Comparison of ENCODE assay signal across 10 cellular contexts in the genomic region with DNA sequence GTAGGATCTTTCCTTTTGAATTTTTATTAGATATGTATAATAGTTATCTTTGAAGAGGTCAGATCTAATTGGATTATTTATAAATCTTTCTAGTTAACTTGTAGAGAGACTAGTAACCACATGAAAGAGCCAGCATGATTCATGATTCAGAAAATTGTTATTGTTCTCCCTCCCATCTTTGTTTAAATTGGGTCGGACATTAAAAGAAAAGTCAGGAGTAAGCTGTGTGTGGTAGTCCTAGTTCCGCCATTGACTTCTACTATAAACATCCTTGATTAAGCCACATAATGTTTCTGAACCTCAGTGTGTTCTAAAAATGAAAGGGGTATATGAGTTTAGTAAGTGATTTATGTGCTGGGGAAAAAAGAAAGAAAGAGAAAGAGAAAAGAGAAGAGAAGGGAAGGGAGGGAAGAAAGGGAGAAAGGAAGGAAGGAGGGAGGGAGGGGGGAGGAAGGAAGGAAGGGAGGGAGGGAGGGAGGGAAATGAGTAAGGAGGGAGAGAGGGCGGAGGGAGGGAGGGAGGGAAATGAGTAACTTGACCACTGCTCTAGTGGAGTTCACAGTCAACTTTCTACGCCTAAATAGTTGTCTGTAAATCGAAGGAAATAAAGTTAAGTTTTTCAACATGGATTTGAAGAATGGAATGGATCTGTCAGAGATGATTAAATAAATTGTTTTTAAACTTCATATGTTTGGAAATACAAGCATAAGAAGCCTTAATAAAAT. TPM values are rescaled to one million over a fixed set of nuclear protein-coding genes. Genes with fewer than 3 reads are reported as not detected.
DNase-seq lines count a peak whose midpoint lies in the region; ATAC-seq and TF ChIP-seq lines count a peak whose summit lies in the region.
"Had no signal": no experiment of that assay in that cellular context is flagged by ENCODE, and none has a peak within 500 bp of the region (broad histone marks: within the 10 kb centered on the region; RNA-seq: fewer than 3 reads in every experiment).

No MANE protein-coding gene starts in this region.

- BruUV-seq in MCF 10A (replicated peaks; lab: Mats Ljungman, UMichigan), result no TSS peak

- POLR2A ChIA-PET in MCF 10A (lab: Yijun Ruan, JAX), result interaction anchor here (0.7 to 1.2 kb wide), 3 partner anchors 24 to 33 kb away, joined by 3 read pairs; partner anchors contain the start of gene SIK2

- H3K9me3 ChIP-seq in heart right ventricle (no peaks in the 10 kb centered on the region), smooth muscle cell (replicated peaks; ENCODE audit: low read depth) (no peaks in the 10 kb centered on the region)

- H3K27ac Mint-ChIP-seq in MCF 10A (ENCODE audit: low read depth, unreplicated experiment) (peak overlapping the region; percentile 17), mesothelial cell of epicardium (no peak overlapping the region)

- H3K4me2 ChIP-seq in smooth muscle cell, result peak overlapping the region; percentile 2

- CTCF ChIA-PET in MCF 10A (lab: Yijun Ruan, JAX), result interaction anchor here (0.6 to 1.1 kb wide), 2 partner anchors 16 to 141 kb away, joined by 4 read pairs; no protein-coding TSS in a partner anchor

- H3K4me3 ChIP-seq in heart right ventricle, result no peak overlapping the region
- H3K4me3 ChIP-seq in smooth muscle cell, result no peak overlapping the region

- H3K4me1 Mint-ChIP-seq in MCF 10A (ENCODE audit: insufficient read depth, unreplicated experiment) (peaks cover 53% of the 10 kb centered on the region), mesothelial cell of epicardium (peaks cover 29% of the 10 kb centered on the region)

- peaks cover 44% of the 10 kb centered on the region for H4K20me1 ChIP-seq in smooth muscle cell (ENCODE audit: low read depth)

- H3K27ac ChIP-seq in heart right ventricle (peak overlapping the region in 8 of 10 donors; percentile 14 to 63 (median 44)), smooth muscle cell (ENCODE audit: low read depth) (no peak overlapping the region)

- H3K36me3 ChIP-seq in heart right ventricle (peaks cover 0 to 12% (median 0%) of the 10 kb centered on the region in 9 donors), smooth muscle cell (ENCODE audit: low read depth) (no peaks in the 10 kb centered on the region)

- H2AFZ ChIP-seq in smooth muscle cell (ENCODE audit: low read depth), result no peak overlapping the region

- no peak overlapping the region for H3K9ac ChIP-seq in smooth muscle cell (ENCODE audit: low read depth)

- H3K27me3 ChIP-seq in heart right ventricle, result no peaks in the 10 kb centered on the region
- H3K27me3 ChIP-seq in smooth muscle cell (ENCODE audit: low read depth), result no peaks in the 10 kb centered on the region

- H3K9me3 Mint-ChIP-seq in MCF 10A (ENCODE audit: unreplicated experiment), result no peaks in the 10 kb centered on the region
- peaks cover 10% of the 10 kb centered on the region for H3K9me3 Mint-ChIP-seq in mesothelial cell of epicardium

- peaks cover 13% of the 10 kb centered on the region for H3K36me3 Mint-ChIP-seq in MCF 10A (ENCODE audit: insufficient read depth, unreplicated experiment)
- H3K36me3 Mint-ChIP-seq in mesothelial cell of epicardium, result peaks cover 16% of the 10 kb centered on the region

- H3F3A ChIP-seq in smooth muscle cell (ENCODE audit: low read depth), result peaks cover 25% of the 10 kb centered on the region

- H3K27me3 Mint-ChIP-seq in MCF 10A (ENCODE audit: insufficient read depth, unreplicated experiment) (no peaks in the 10 kb centered on the region), mesothelial cell of epicardium (ENCODE audit: low read depth) (no peaks in the 10 kb centered on the region)

- peaks cover 20% of the 10 kb centered on the region for H3K79me2 ChIP-seq in smooth muscle cell (ENCODE audit: low read depth)

- ATAC-seq in heart right ventricle (peak in 5 of 8 donors; percentile 30 to 61 (median 54)), GM21528 (IDR thresholded peaks at IDR 0.05; ENCODE audit: low FRiP score, unreplicated experiment) (no peak)

- 57 to 61% methylated on average over 5 of the region's 5 CpGs for WGBS in heart right ventricle, 2 donors
- WGBS in smooth muscle cell (ENCODE audit: low lambda C conversion rate), result 62% methylated on average over 5 of the region's 5 CpGs

- no peak overlapping the region for H3K4me3 Mint-ChIP-seq in MCF 10A (ENCODE audit: unreplicated experiment)
- H3K4me3 Mint-ChIP-seq in mesothelial cell of epicardium, result no peak overlapping the region

- no peak for TF ChIP-seq CTCF in MCF 10A (IDR thresholded peaks at IDR 0.05; ENCODE audit: unreplicated experiment)
- TF ChIP-seq CTCF in heart right ventricle (IDR thresholded peaks at IDR 0.05), result no peak
- no peak for TF ChIP-seq CTCF in smooth muscle cell (IDR thresholded peaks at IDR 0.05; ENCODE audit: borderline replicate concordance, insufficient read depth, poor library complexity, severe bottlenecking)
- no peak for TF ChIP-seq CTCF in mesothelial cell of epicardium (IDR thresholded peaks at IDR 0.05; ENCODE audit: unreplicated experiment)

- intact Hi-C loops in MCF 10A (cut with micrococcal nuclease) (no loop called here), heart right ventricle (cut with DNase I) (no loop called here)

- H3K4me1 ChIP-seq in heart right ventricle, result peaks cover 2 to 83% (median 65%) of the 10 kb centered on the region in 9 donors
- peaks cover 50% of the 10 kb centered on the region for H3K4me1 ChIP-seq in smooth muscle cell (ENCODE audit: low read depth)

- peak; percentile 58 for DNase-seq in HT1080 (ENCODE audit: low read depth)
- DNase-seq in MCF 10A (ENCODE audit: unreplicated experiment), result no peak
- DNase-seq in heart right ventricle, result no peak
- no peak for DNase-seq in smooth muscle cell (lab: John Stamatoyannopoulos, UW; ENCODE audit: unreplicated experiment)
- DNase-seq in COLO668 (lab: John Stamatoyannopoulos, UW; ENCODE audit: unreplicated experiment), result no peak
- no peak for DNase-seq in activated gamma-delta T cell treated with Interleukin-2 at 50 U/mL for 16 hours
- DNase-seq in mesothelial cell of epicardium (ENCODE audit: low spot score in 2 of 2, unreplicated experiment in 2 of 2), result no peak
- DNase-seq: activated effector memory CD4-positive, alpha-beta T cell treated with anti-CD3 and anti-CD28 coated beads, Interleukin-2, amount 50 U/mL, for 16 hours; DMS79 had no signal

RNA-seq across cellular contexts. Expression of gene SIK2, which starts 32.9 kb away (rescaled TPM):
- 9.0 and 9.2 TPM in 2 replicates for total RNA-seq in HT1080 (2014; rRNA removed; shearing (Covaris generic))
- polyA plus RNA-seq in HT1080 (2015; cell fraction: cytosol; rRNA removed), result 8.1 and 8.3 TPM in 2 replicates
- polyA plus RNA-seq in HT1080 (2015; cell fraction: nucleus; rRNA removed), result 12.7 and 14.6 TPM in 2 replicates
- total RNA-seq in MCF 10A (2022) (13.7 and 18.6 TPM in 2 replicates), heart right ventricle (10 to 100 TPM; 17.3 to 41.6 (median 30.8) TPM), smooth muscle cell (12.5 and 14.1 TPM in 2 replicates), mesothelial cell of epicardium (17.1 to 18.7 TPM (median 17.1 TPM) in 3 replicates)
- polyA plus RNA-seq in heart right ventricle (10 to 100 TPM in 1 of 2 donors, 1 to 10 TPM in 1; 4.1 to 11.7 TPM), smooth muscle cell (1.9 and 2.4 TPM in 2 replicates)
